Comparison of ENCODE assay signal across 18 cellular contexts in the genomic region with DNA sequence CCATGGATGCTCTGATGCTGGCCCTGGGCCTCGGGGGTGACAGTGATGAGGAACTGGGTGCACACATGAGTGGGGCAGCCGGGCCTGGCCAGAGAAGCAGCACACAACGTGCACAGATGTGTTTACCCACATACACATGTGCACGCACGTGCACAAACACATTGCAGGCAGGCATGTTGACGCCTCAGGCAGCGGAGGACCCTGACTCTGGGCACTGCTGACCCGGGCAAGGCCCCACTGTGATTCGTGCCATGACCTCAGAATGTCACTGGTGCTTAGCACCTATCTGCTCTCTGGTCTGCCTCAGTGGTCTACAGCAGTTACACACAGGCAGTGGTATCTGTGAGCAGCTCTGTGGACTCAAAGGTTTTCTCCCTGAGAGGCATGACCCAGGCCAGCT. TPM values are rescaled to one million over a fixed set of nuclear protein-coding genes. Genes with fewer than 3 reads are reported as not detected.
"Had no signal": no experiment of that assay in that cellular context is flagged by ENCODE, and none has a peak within 500 bp of the region (broad histone marks: within the 10 kb centered on the region; RNA-seq: fewer than 3 reads in every experiment).

A gene (plus strand): TSS at position 301 of the 400 bp plus-strand sequence. CDS start 1,545 bp downstream, outside the sequence.

RNA-seq across cellular contexts. Expression of the gene that starts here (rescaled TPM):
- total RNA-seq: activated naive CD4-positive, alpha-beta T cell treated with anti-CD3 and anti-CD28 coated beads for 36 hours; activated naive CD4-positive, alpha-beta T cell treated with anti-CD3 and anti-CD28 coated beads, Interleukin-2, amount 50 U/mL, for 72 hours; activated naive CD8-positive, alpha-beta T cell treated with anti-CD3 and anti-CD28 coated beads for 36 hours; activated naive CD8-positive, alpha-beta T cell treated with anti-CD3 and anti-CD28 coated beads, Interleukin-2, amount 10 ng/mL, durations not matched to agents 7 days and 5 days; activated T-cell treated with anti-CD3 and anti-CD28 coated beads, Interleukin-2, amount 50 U/mL, for 4 hours; activated T-cell treated with anti-CD3 and anti-CD28 coated beads, Interleukin-2, amount 50 U/mL, for 72 hours; activated T-helper 1 cell treated with anti-CD3 and anti-CD28 coated beads, Interleukin-12 subunit alpha, Interleukin-12 subunit beta, Interleukin-2, Interleukin-4 antibody, amounts not matched to agents 30 ng/mL and 10 ng/mL and 1 ng/mL, durations not matched to agents 14 hours and 24 hours and 36 hours; activated T-helper 17 cell treated with anti-CD3 and anti-CD28 coated beads, Interleukin-2, amount 50 U/mL, for 72 hours; activated T-helper 2 cell treated with anti-CD3 and anti-CD28 coated beads, Interferon-gamma antibody, Interleukin-2, Interleukin-4, amounts not matched to agents 10 μg/mL and 5 μg/mL and 100 μg/mL, durations not matched to agents 14 hours and 24 hours and 36 hours; aorta; ascending aorta; astrocyte; body of pancreas; breast epithelium; bronchial epithelial cell; cardiac septum; cerebellum; chondrocyte had no signal
